3 cellular contexts compared by ENCODE assay signal in genomic region chr17:62017496-62017895, GRCh38.
TF ChIP-seq lines count a peak whose summit lies in the region.

No MANE protein-coding gene starts in this region.

TF ChIP-seq in IMR-90, 13 proteins besides CTCF, POLR2A, EP300 and RAD21:
- no peak for TF ChIP-seq NFE2L2 (IDR thresholded peaks at IDR 0.05; ENCODE audit: low read depth, low read length)

TF ChIP-seq in GM12878, 131 proteins besides CTCF, POLR2A, EP300 and RAD21:
- TF ChIP-seq ZSCAN29 (IDR thresholded peaks at IDR 0.05) (no peak), NFXL1 (IDR thresholded peaks at IDR 0.05; ENCODE audit: borderline replicate concordance) (peak; percentile 69; the same call in 1 of the 2 replicates)

TF ChIP-seq in GM23338, 12 proteins besides CTCF, POLR2A, EP300 and RAD21:
- TF ChIP-seq NANOG (IDR thresholded peaks at IDR 0.05; ENCODE audit: borderline replicate concordance) (no peak), EZH2 (IDR thresholded peaks at IDR 0.05; ENCODE audit: low read depth, unreplicated experiment) (no peak)
